In the genomic region with DNA sequence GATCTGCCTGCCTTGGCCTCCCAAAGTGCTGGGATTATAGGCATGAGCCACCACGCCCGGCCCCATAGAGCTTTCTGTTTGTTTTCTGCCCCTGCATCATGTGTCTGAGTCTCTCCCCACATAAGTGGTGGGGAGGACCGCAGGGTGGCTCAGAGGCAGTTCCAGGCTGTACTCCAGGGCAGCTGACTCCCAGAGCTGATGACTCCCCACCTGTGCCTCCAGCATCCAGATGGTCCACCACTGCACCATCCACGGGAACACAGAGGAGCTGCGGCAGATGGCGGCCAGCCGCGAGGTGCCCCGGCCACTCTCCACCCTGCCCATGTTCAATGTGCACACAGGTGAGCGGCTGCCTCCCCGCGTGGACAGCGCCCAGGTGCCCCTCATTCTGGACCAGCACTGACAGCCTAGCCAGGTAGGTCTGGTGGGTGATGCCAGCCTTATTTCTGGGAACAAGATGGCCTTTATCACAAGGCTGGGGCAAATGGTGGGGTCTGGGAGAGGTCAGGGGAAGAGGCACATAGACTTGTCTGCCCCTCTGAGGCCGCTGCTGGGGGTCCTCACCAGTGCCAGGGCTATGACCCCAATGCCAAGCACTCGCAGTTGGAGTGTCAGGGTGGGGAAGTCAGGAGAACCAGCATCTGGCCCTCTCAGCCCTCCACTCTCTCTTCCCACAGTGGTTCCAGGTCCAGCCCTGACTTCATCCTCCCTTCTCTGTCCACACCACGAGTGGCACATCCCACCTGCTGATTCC, we compare ENCODE assay signal across 22 cellular contexts. TPM values are rescaled to one million over a fixed set of nuclear protein-coding genes. Genes with fewer than 3 reads are reported as not detected.
DNase-seq lines count a peak whose midpoint lies in the region; ATAC-seq, FAIRE-seq and TF ChIP-seq lines count a peak whose summit lies in the region.
"Had no signal": no experiment of that assay in that cellular context is flagged by ENCODE, and none has a peak within 500 bp of the region (broad histone marks: within the 10 kb centered on the region; RNA-seq: fewer than 3 reads in every experiment).

No MANE protein-coding gene starts in this region.

- no peak overlapping the region for H3K4me3 ChIP-seq in ascending aorta
- peak overlapping the region in 1 of 3 experiments; percentile 24; a peak in 1 of 6 replicates for H3K4me3 ChIP-seq in HepG2 (replicated peaks in 1 of 3; ENCODE audit: insufficient read depth in 1 of 3, low read depth in 2 of 3, low read length in 3 of 3)
- no peak overlapping the region for H3K4me3 ChIP-seq in stomach
- H3K4me3 ChIP-seq in GM23338: no peak overlapping the region

- H3K27me3 ChIP-seq in ascending aorta (no peaks in the 10 kb centered on the region), HepG2 (ENCODE audit: control insufficient read depth in 1 of 2, insufficient read depth in 2 of 2, low read length in 2 of 2) (peaks cover 0 to 11% of the 10 kb centered on the region in 2 experiments; a peak in 1 of 5 replicates), stomach (no peaks in the 10 kb centered on the region), GM23338 (ENCODE audit: insufficient read depth) (no peaks in the 10 kb centered on the region)

- H3K36me3 ChIP-seq in ascending aorta (peaks cover 5 to 14% of the 10 kb centered on the region in 2 donors), HepG2 (replicated peaks in 1 of 2; ENCODE audit: control insufficient read depth in 1 of 2, insufficient read depth in 2 of 2, low read length in 2 of 2) (no peaks in the 10 kb centered on the region), stomach (no peaks in the 10 kb centered on the region), GM23338 (ENCODE audit: insufficient read depth) (no peaks in the 10 kb centered on the region)

- DNase-seq in EH (ENCODE audit: low read depth): peak; percentile 47
- no peak for DNase-seq in ascending aorta (ENCODE audit: low spot score in 2 of 2)
- DNase-seq in HepG2 (ENCODE audit: low spot score): no peak
- no peak for DNase-seq in stomach
- DNase-seq in anterior cingulate cortex (lab: John Stamatoyannopoulos, UW): no peak
- DNase-seq in GM03348 (ENCODE audit: low spot score): no peak
- no peak for DNase-seq in GM23338 (ENCODE audit: low spot score)
- DNase-seq: activated CD4-positive, alpha-beta T cell treated with anti-CD3 and anti-CD28 coated beads for 4 hours; activated T-cell treated with anti-CD3 and anti-CD28 coated beads, Interleukin-2, amount 50 U/mL, for 24 hours; cerebellar nuclear complex; DMS79; head of caudate nucleus; left colon; natural killer cell; NCI-H1092; SIG-M5 had no signal

- H3K27ac ChIP-seq in ascending aorta: peak overlapping the region; percentile 97 to 99
- H3K27ac ChIP-seq in HepG2 (ENCODE audit: extremely low read length, insufficient read depth, low read length): no peak overlapping the region
- H3K27ac ChIP-seq in stomach: peak overlapping the region; percentile 8 to 85 (median 51)
- no peak overlapping the region for H3K27ac ChIP-seq in GM23338 (ENCODE audit: low read depth)

- no peak overlapping the region for H3K9ac ChIP-seq in HepG2 (ENCODE audit: insufficient read depth, low read depth, low read length)

- ATAC-seq in HepG2 (no peak), GM23338 (no peak), HG02938 (IDR thresholded peaks at IDR 0.05; ENCODE audit: unreplicated experiment) (no peak)
- ATAC-seq: natural killer cell; sciatic nerve; stimulated activated effector memory CD8-positive, alpha-beta T cell treated with anti-CD3 and anti-CD28 coated beads, Interleukin-12 subunit alpha, Interleukin-12 subunit beta, amount 100 ng/mL, for 72 hours had no signal

- H3K4me1 ChIP-seq in ascending aorta (peaks cover 26 to 49% of the 10 kb centered on the region in 2 donors), HepG2 (ENCODE audit: insufficient read depth, low read length) (peaks cover 81% of the 10 kb centered on the region), stomach (peaks cover 32 to 60% (median 35%) of the 10 kb centered on the region in 4 donors), GM23338 (ENCODE audit: insufficient read depth) (peaks cover 11% of the 10 kb centered on the region)

- H2AFZ ChIP-seq in HepG2 (ENCODE audit: low read length) (no peak overlapping the region), GM23338 (no peak overlapping the region)

- TF ChIP-seq RAD21 in HepG2 (CRISPR knock-in tag; IDR thresholded peaks at IDR 0.05): no peak

- H3K27me3 Mint-ChIP-seq in GM23338 (ENCODE audit: insufficient read depth, low read depth, poor library complexity): peaks cover 15% of the 10 kb centered on the region
- H3K27me3 Mint-ChIP-seq: activated T-cell treated with anti-CD3 and anti-CD28 coated beads, Interleukin-2, amount 50 U/mL, for 24 hours had no signal

- H3K79me2 ChIP-seq in HepG2 (ENCODE audit: insufficient read depth, low read length): no peaks in the 10 kb centered on the region
- no peaks in the 10 kb centered on the region for H3K79me2 ChIP-seq in GM23338 (replicated peaks; ENCODE audit: insufficient read depth)

- H3K9me3 Mint-ChIP-seq in GM23338: no peaks in the 10 kb centered on the region
- H3K9me3 Mint-ChIP-seq: activated T-cell treated with anti-CD3 and anti-CD28 coated beads, Interleukin-2, amount 50 U/mL, for 24 hours; IgD-negative memory B cell; natural killer cell; stimulated activated effector memory CD8-positive, alpha-beta T cell treated with anti-CD3 and anti-CD28 coated beads, Interleukin-12 subunit alpha, Interleukin-12 subunit beta, amount 100 ng/mL, for 72 hours had no signal

- POLR2A ChIA-PET in HepG2 (lab: Yijun Ruan, JAX): no interaction called here

- no TSS peak for BruUV-seq in HepG2 (replicated peaks; lab: Mats Ljungman, UMichigan)

- H3K27ac Mint-ChIP-seq in GM23338: no peak overlapping the region
- H3K27ac Mint-ChIP-seq: activated T-cell treated with anti-CD3 and anti-CD28 coated beads, Interleukin-2, amount 50 U/mL, for 24 hours; natural killer cell; stimulated activated effector memory CD8-positive, alpha-beta T cell treated with anti-CD3 and anti-CD28 coated beads, Interleukin-12 subunit alpha, Interleukin-12 subunit beta, amount 100 ng/mL, for 72 hours had no signal

- TF ChIP-seq CTCF in ascending aorta (IDR thresholded peaks at IDR 0.05) (no peak), HepG2 (CRISPR knock-in tag; IDR thresholded peaks at IDR 0.05) (no peak), stomach (IDR thresholded peaks at IDR 0.05) (no peak), GM23338 (conservative IDR thresholded peaks at IDR 0.05; ENCODE audit: low read depth in 2 of 2) (no peak)

- CTCF ChIA-PET in HepG2 (lab: Yijun Ruan, JAX; ENCODE audit: low intra/inter-chr PET ratio, low total read pairs): no interaction called here

- FAIRE-seq in HepG2 (lab: Jason Lieb, UNC): no peak
- FAIRE-seq: H54, urothelium cell line had no signal

- 55% methylated on average over 10 of the region's 16 CpGs for WGBS in HepG2 (ENCODE audit: low lambda C conversion rate)
- 71 to 80% (median 76%) methylated on average over 16 of the region's 16 CpGs for WGBS in stomach, 5 donors

- intact Hi-C loops in ascending aorta (cut with DNase I): loop anchor here (5.0 kb wide), 1 partner anchor 63 kb away; no protein-coding TSS in a partner anchor
- intact Hi-C loops in HepG2 (cut with micrococcal nuclease; ENCODE audit: unreplicated experiment): no loop called here
- intact Hi-C loops in stomach (cut with DNase I; ENCODE audit: low total_unique reads): no loop called here

- H3K9me2 ChIP-seq in GM23338 (ENCODE audit: insufficient read depth): no peaks in the 10 kb centered on the region

- 0 out of 2 replicates have a peak, but pooled peaks cover 8% of the 10 kb centered on the region for H3F3A ChIP-seq in GM23338 (replicated peaks; ENCODE audit: low read depth)

- H3K4me1 Mint-ChIP-seq in GM23338: peaks cover 22% of the 10 kb centered on the region

- in situ Hi-C loops in HepG2 (cut with HindIII; ENCODE audit: extremely low pct_ligation_motif_present, low pct_unique_long_range_greater_than_20kb): no loop called here

- H3K4me2 ChIP-seq in HepG2 (ENCODE audit: low read depth, low read length) (peak overlapping the region; percentile 66), GM23338 (no peak overlapping the region)

- H3K4me3 Mint-ChIP-seq in GM23338: no peak overlapping the region
- H3K4me3 Mint-ChIP-seq: activated T-cell treated with anti-CD3 and anti-CD28 coated beads, Interleukin-2, amount 50 U/mL, for 24 hours; IgD-negative memory B cell; natural killer cell; stimulated activated effector memory CD8-positive, alpha-beta T cell treated with anti-CD3 and anti-CD28 coated beads, Interleukin-12 subunit alpha, Interleukin-12 subunit beta, amount 100 ng/mL, for 72 hours had no signal

- H3K36me3 Mint-ChIP-seq in GM23338 (ENCODE audit: low read depth): no peaks in the 10 kb centered on the region; the same call in 2 of the 3 replicates
- H3K36me3 Mint-ChIP-seq: natural killer cell; stimulated activated effector memory CD8-positive, alpha-beta T cell treated with anti-CD3 and anti-CD28 coated beads, Interleukin-12 subunit alpha, Interleukin-12 subunit beta, amount 100 ng/mL, for 72 hours had no signal

- no peak for TF ChIP-seq EP300 in HepG2 (IDR thresholded peaks at IDR 0.05; ENCODE audit: low read depth in 2 of 2, low read length in 2 of 2)
- TF ChIP-seq EP300 in HepG2 (CRISPR knock-in tag; IDR thresholded peaks at IDR 0.05; ENCODE audit: borderline replicate concordance): no peak
- TF ChIP-seq EP300 in stomach (IDR thresholded peaks at IDR 0.05): no peak

- TF ChIP-seq POLR2A in HepG2 (IDR thresholded peaks at IDR 0.05; ENCODE audit: insufficient read depth in 1 of 2, low read depth in 2 of 2, low read length in 2 of 2): no peak
- TF ChIP-seq POLR2A in stomach (IDR thresholded peaks at IDR 0.05): no peak

- H4K20me1 ChIP-seq in HepG2 (ENCODE audit: insufficient read depth, low read length) (no peaks in the 10 kb centered on the region), GM23338 (replicated peaks; ENCODE audit: insufficient read depth) (no peaks in the 10 kb centered on the region)

- H3K9me3 ChIP-seq in ascending aorta: no peaks in the 10 kb centered on the region
- H3K9me3 ChIP-seq in HepG2 (ENCODE audit: low read length): no peaks in the 10 kb centered on the region
- H3K9me3 ChIP-seq in stomach: no peaks in the 10 kb centered on the region

RNA-seq across cellular contexts. Expression of a gene that starts 9.4 kb away (rescaled TPM):
- total RNA-seq in ascending aorta (78.5 TPM), HepG2 (2016; rRNA removed; fragmentation: Illumina TruSeq; extraction: Trizol) (not detected in 2 replicates), stomach (10 to 100 TPM in 3 of 5 donors, 1 to 10 TPM in 2; 5.4 to 89.3 (median 21.4) TPM)
- not detected in 2 replicates for total RNA-seq in HepG2 (2016; cell fraction: cytosol; rRNA removed; fragmentation: Illumina TruSeq; extraction: Trizol; ENCODE audit: low read depth)
- total RNA-seq in HepG2 (2016; cell fraction: insoluble cytoplasmic fraction; rRNA removed; fragmentation: Illumina TruSeq; extraction: Trizol): not detected in 2 replicates
- total RNA-seq in HepG2 (2016; cell fraction: membrane; rRNA removed; fragmentation: Illumina TruSeq; extraction: Trizol): not detected in 2 replicates
- total RNA-seq in HepG2 (2016; cell fraction: nucleus; rRNA removed; fragmentation: Illumina TruSeq; extraction: Trizol): not detected in 2 replicates
- polyA plus RNA-seq in HepG2 (2011; rRNA removed) (not detected in 2 replicates), stomach (10 to 100 TPM in 1 of 3 donors, 1 to 10 TPM in 2; 6.0 to 24.3 (median 8.7) TPM), GM23338 (2016; fragmentation: Nextera tagmentation; extraction: Ambion mirVana) (0.19 TPM in 1 of 2 replicates, not detected in the other)
- not detected in 2 replicates for polyA plus RNA-seq in HepG2 (2011; cell fraction: cytosol; rRNA removed)
- 0.42 TPM in 1 of 2 replicates, not detected in the other for polyA plus RNA-seq in HepG2 (2011; cell fraction: nucleus; rRNA removed)
- not detected in 2 replicates for polyA plus RNA-seq in HepG2 (2012)
- not detected in 2 replicates for polyA plus RNA-seq in HepG2 (2016; cell fraction: cytosol; fragmentation: Illumina TruSeq; extraction: Trizol; ENCODE audit: low read depth)
- not detected in 2 replicates for polyA plus RNA-seq in HepG2 (2016; cell fraction: insoluble cytoplasmic fraction; fragmentation: Illumina TruSeq; extraction: Trizol; ENCODE audit: low read depth)
- polyA plus RNA-seq in HepG2 (2016; cell fraction: membrane; fragmentation: Illumina TruSeq; extraction: Trizol; ENCODE audit: low read depth): not detected in 2 replicates
- polyA plus RNA-seq in HepG2 (2016; cell fraction: nucleus; fragmentation: Illumina TruSeq; extraction: Trizol; ENCODE audit: insufficient read depth, low read depth): not detected in 2 replicates
- 0.19 TPM in 1 of 2 replicates, not detected in the other for polyA minus RNA-seq in HepG2 (2011; rRNA and poly(A)+ RNA removed; ENCODE audit: low replicate concordance)
- polyA minus RNA-seq in HepG2 (2011; cell fraction: cytosol; rRNA and poly(A)+ RNA removed): not detected in 2 replicates
- polyA minus RNA-seq in HepG2 (2011; cell fraction: nucleus; rRNA and poly(A)+ RNA removed): not detected in 2 replicates
- not detected in 2 replicates for total RNA-seq in GM23338 (2014; rRNA removed; shearing (Covaris generic))
- total RNA-seq: natural killer cell had no signal

RNA-seq across cellular contexts. Expression of a gene that starts 24.7 kb away (rescaled TPM):
- total RNA-seq in ascending aorta (63.5 TPM), HepG2 (2016; rRNA removed; fragmentation: Illumina TruSeq; extraction: Trizol) (11.0 and 15.8 TPM in 2 replicates), stomach (10 to 100 TPM; 11.6 to 64.2 (median 22.5) TPM)
- total RNA-seq in HepG2 (2016; cell fraction: cytosol; rRNA removed; fragmentation: Illumina TruSeq; extraction: Trizol; ENCODE audit: low read depth): 1.3 and 1.6 TPM in 2 replicates
- 8.3 and 16.2 TPM in 2 replicates for total RNA-seq in HepG2 (2016; cell fraction: insoluble cytoplasmic fraction; rRNA removed; fragmentation: Illumina TruSeq; extraction: Trizol)
- 7.0 and 7.3 TPM in 2 replicates for total RNA-seq in HepG2 (2016; cell fraction: membrane; rRNA removed; fragmentation: Illumina TruSeq; extraction: Trizol)
- total RNA-seq in HepG2 (2016; cell fraction: nucleus; rRNA removed; fragmentation: Illumina TruSeq; extraction: Trizol): 10.9 and 13.5 TPM in 2 replicates
- polyA plus RNA-seq in HepG2 (2011; rRNA removed) (8.7 and 9.4 TPM in 2 replicates), stomach (10 to 100 TPM; 13.1 to 28.8 (median 14.2) TPM), GM23338 (2016; fragmentation: Nextera tagmentation; extraction: Ambion mirVana) (1.9 and 2.1 TPM in 2 replicates)
- 7.4 and 9.0 TPM in 2 replicates for polyA plus RNA-seq in HepG2 (2011; cell fraction: cytosol; rRNA removed)
- polyA plus RNA-seq in HepG2 (2011; cell fraction: nucleus; rRNA removed): 13.1 and 16.4 TPM in 2 replicates
- 9.8 and 11.6 TPM in 2 replicates for polyA plus RNA-seq in HepG2 (2012)
- polyA plus RNA-seq in HepG2 (2016; cell fraction: cytosol; fragmentation: Illumina TruSeq; extraction: Trizol; ENCODE audit: low read depth): 1.2 and 1.4 TPM in 2 replicates
- 14.2 and 17.2 TPM in 2 replicates for polyA plus RNA-seq in HepG2 (2016; cell fraction: insoluble cytoplasmic fraction; fragmentation: Illumina TruSeq; extraction: Trizol; ENCODE audit: low read depth)
- polyA plus RNA-seq in HepG2 (2016; cell fraction: membrane; fragmentation: Illumina TruSeq; extraction: Trizol; ENCODE audit: low read depth): 7.2 TPM in 2 replicates
- 35.0 and 35.2 TPM in 2 replicates for polyA plus RNA-seq in HepG2 (2016; cell fraction: nucleus; fragmentation: Illumina TruSeq; extraction: Trizol; ENCODE audit: insufficient read depth, low read depth)
- 15.4 and 32.3 TPM in 2 replicates for polyA minus RNA-seq in HepG2 (2011; rRNA and poly(A)+ RNA removed; ENCODE audit: low replicate concordance)
- 7.3 and 11.8 TPM in 2 replicates for polyA minus RNA-seq in HepG2 (2011; cell fraction: cytosol; rRNA and poly(A)+ RNA removed)
- polyA minus RNA-seq in HepG2 (2011; cell fraction: nucleus; rRNA and poly(A)+ RNA removed): 7.8 and 9.3 TPM in 2 replicates
- total RNA-seq in GM23338 (2014; rRNA removed; shearing (Covaris generic)): 10.1 and 10.5 TPM in 2 replicates

RNA-seq across cellular contexts. Expression of a gene that starts 26.2 kb away (rescaled TPM):
- total RNA-seq in ascending aorta (547 TPM), HepG2 (2016; rRNA removed; fragmentation: Illumina TruSeq; extraction: Trizol) (0.17 TPM in 1 of 2 replicates, not detected in the other), stomach (1,000 to 10,000 TPM in 1 of 5 donors, 100 to 1,000 TPM in 3, 10 to 100 TPM in 1; 87.0 to 1,931 (median 219) TPM)
- not detected in 2 replicates for total RNA-seq in HepG2 (2016; cell fraction: cytosol; rRNA removed; fragmentation: Illumina TruSeq; extraction: Trizol; ENCODE audit: low read depth)
- total RNA-seq in HepG2 (2016; cell fraction: insoluble cytoplasmic fraction; rRNA removed; fragmentation: Illumina TruSeq; extraction: Trizol): 0.03 and 0.06 TPM in 2 replicates
- total RNA-seq in HepG2 (2016; cell fraction: membrane; rRNA removed; fragmentation: Illumina TruSeq; extraction: Trizol): 0.09 and 0.24 TPM in 2 replicates
- 0.68 and 0.72 TPM in 2 replicates for total RNA-seq in HepG2 (2016; cell fraction: nucleus; rRNA removed; fragmentation: Illumina TruSeq; extraction: Trizol)
- polyA plus RNA-seq in HepG2 (2011; rRNA removed) (0.05 and 0.14 TPM in 2 replicates), stomach (10 to 100 TPM; 17.9 to 60.0 (median 24.9) TPM), GM23338 (2016; fragmentation: Nextera tagmentation; extraction: Ambion mirVana) (21.2 and 22.4 TPM in 2 replicates)
- 0.01 TPM in 1 of 2 replicates, not detected in the other for polyA plus RNA-seq in HepG2 (2011; cell fraction: cytosol; rRNA removed)
- polyA plus RNA-seq in HepG2 (2011; cell fraction: nucleus; rRNA removed): 1.7 and 2.5 TPM in 2 replicates
- polyA plus RNA-seq in HepG2 (2012): 0.19 TPM in 2 replicates
- polyA plus RNA-seq in HepG2 (2016; cell fraction: cytosol; fragmentation: Illumina TruSeq; extraction: Trizol; ENCODE audit: low read depth): 0.03 TPM in 1 of 2 replicates, not detected in the other
- polyA plus RNA-seq in HepG2 (2016; cell fraction: insoluble cytoplasmic fraction; fragmentation: Illumina TruSeq; extraction: Trizol; ENCODE audit: low read depth): 0.07 TPM in 1 of 2 replicates, not detected in the other
- not detected in 2 replicates for polyA plus RNA-seq in HepG2 (2016; cell fraction: membrane; fragmentation: Illumina TruSeq; extraction: Trizol; ENCODE audit: low read depth)
- 1.00 and 2.8 TPM in 2 replicates for polyA plus RNA-seq in HepG2 (2016; cell fraction: nucleus; fragmentation: Illumina TruSeq; extraction: Trizol; ENCODE audit: insufficient read depth, low read depth)
- polyA minus RNA-seq in HepG2 (2011; rRNA and poly(A)+ RNA removed; ENCODE audit: low replicate concordance): 35.8 TPM in 1 of 2 replicates, not detected in the other
- polyA minus RNA-seq in HepG2 (2011; cell fraction: cytosol; rRNA and poly(A)+ RNA removed): 0.70 and 0.79 TPM in 2 replicates
- polyA minus RNA-seq in HepG2 (2011; cell fraction: nucleus; rRNA and poly(A)+ RNA removed): 0.52 and 1.2 TPM in 2 replicates
- 27.9 and 34.3 TPM in 2 replicates for total RNA-seq in GM23338 (2014; rRNA removed; shearing (Covaris generic))

RNA-seq across cellular contexts. Expression of a gene that starts 45.3 kb away (rescaled TPM):
- total RNA-seq in ascending aorta: 3.2 TPM
- 0.07 TPM in 1 of 2 replicates, not detected in the other for total RNA-seq in HepG2 (2016; rRNA removed; fragmentation: Illumina TruSeq; extraction: Trizol)
- 0.18 and 0.20 TPM in 2 replicates for total RNA-seq in HepG2 (2016; cell fraction: cytosol; rRNA removed; fragmentation: Illumina TruSeq; extraction: Trizol; ENCODE audit: low read depth)
- total RNA-seq in HepG2 (2016; cell fraction: insoluble cytoplasmic fraction; rRNA removed; fragmentation: Illumina TruSeq; extraction: Trizol): 0.04 TPM in 1 of 2 replicates, not detected in the other
- 0.09 and 0.14 TPM in 2 replicates for total RNA-seq in HepG2 (2016; cell fraction: membrane; rRNA removed; fragmentation: Illumina TruSeq; extraction: Trizol)
- 0.09 TPM in 2 replicates for total RNA-seq in HepG2 (2016; cell fraction: nucleus; rRNA removed; fragmentation: Illumina TruSeq; extraction: Trizol)
- polyA plus RNA-seq in HepG2 (2011; rRNA removed): 0.22 TPM in 1 of 2 replicates, not detected in the other
- polyA plus RNA-seq in HepG2 (2011; cell fraction: cytosol; rRNA removed): 0.01 and 0.04 TPM in 2 replicates
- polyA plus RNA-seq in HepG2 (2011; cell fraction: nucleus; rRNA removed): 0.24 and 0.29 TPM in 2 replicates
- polyA plus RNA-seq in HepG2 (2012): 0.08 and 0.11 TPM in 2 replicates
- polyA plus RNA-seq in HepG2 (2016; cell fraction: cytosol; fragmentation: Illumina TruSeq; extraction: Trizol; ENCODE audit: low read depth): not detected in 2 replicates
- 0.16 TPM in 1 of 2 replicates, not detected in the other for polyA plus RNA-seq in HepG2 (2016; cell fraction: insoluble cytoplasmic fraction; fragmentation: Illumina TruSeq; extraction: Trizol; ENCODE audit: low read depth)
- 0.19 TPM in 2 replicates for polyA plus RNA-seq in HepG2 (2016; cell fraction: membrane; fragmentation: Illumina TruSeq; extraction: Trizol; ENCODE audit: low read depth)
- polyA plus RNA-seq in HepG2 (2016; cell fraction: nucleus; fragmentation: Illumina TruSeq; extraction: Trizol; ENCODE audit: insufficient read depth, low read depth): 0.53 TPM in 1 of 2 replicates, not detected in the other
- 0.28 and 0.30 TPM in 2 replicates for polyA minus RNA-seq in HepG2 (2011; rRNA and poly(A)+ RNA removed; ENCODE audit: low replicate concordance)
- 0.09 and 0.20 TPM in 2 replicates for polyA minus RNA-seq in HepG2 (2011; cell fraction: cytosol; rRNA and poly(A)+ RNA removed)
- 0.39 and 0.99 TPM in 2 replicates for polyA minus RNA-seq in HepG2 (2011; cell fraction: nucleus; rRNA and poly(A)+ RNA removed)
- 10 to 100 TPM in 1 of 5 donors, 1 to 10 TPM in 2, not detected in 2; 1.5 to 87.0 (median 1.9) TPM for total RNA-seq in stomach
- polyA plus RNA-seq in stomach: 1 to 10 TPM; 1.3 to 2.3 (median 1.6) TPM
- total RNA-seq in GM23338 (2014; rRNA removed; shearing (Covaris generic)): 1.3 and 4.7 TPM in 2 replicates
- 0.70 and 0.97 TPM in 2 replicates for polyA plus RNA-seq in GM23338 (2016; fragmentation: Nextera tagmentation; extraction: Ambion mirVana)

Comparison
In these comparisons a context has a peak if more than half of its experiments do, and no peak if none do; other contexts are left out.
1. H3K27ac ChIP-seq: peak in ascending aorta (2 of 2) and stomach (5 of 5); none in HepG2 (single experiment) and GM23338 (single experiment).
2. RNA of a gene that starts 26.2 kb away (total RNA-seq): 547 TPM in ascending aorta (single experiment), 87.0 to 1,931 TPM in stomach and 27.9 to 34.3 TPM in GM23338; 0.03 to 0.72 TPM in HepG2; every median in the first group is over 10 times any median in the second.